ENCODE assay signal across 31 cellular contexts in genomic region chr21:44335266-44336059, GRCh38. TPM values are rescaled to one million over a fixed set of nuclear protein-coding genes. Genes with fewer than 3 reads are reported as not detected.
"Had no signal": no experiment of that assay in that cellular context is flagged by ENCODE, and none has a peak within 500 bp of the region (broad histone marks: within the 10 kb centered on the region; RNA-seq: fewer than 3 reads in every experiment).

No MANE protein-coding gene starts in this region.

- H3K27ac ChIP-seq: left ventricle myocardium inferior, pancreas, prostate gland, right lobe of liver, stomach, suprapubic skin, thoracic aorta, tibial artery, uterus had no signal

- H3K9me3 Mint-ChIP-seq: mesothelial cell of epicardium; naive B cell; natural killer cell; nephron progenitor cell; stimulated activated naive B cell treated with anti-CD40 and anti-IgM and Interleukin-4, amounts not matched to agents 10 μg/mL and 1 μg/mL and 100 μg/mL, for 72 hours; type B pancreatic cell had no signal

- H3K4me1 ChIP-seq: pancreas, prostate gland had no signal

- H3K36me3 ChIP-seq: pancreas, prostate gland, right lobe of liver, uterus had no signal

- ATAC-seq: natural killer cell; pancreas; right lobe of liver; stimulated activated naive B cell treated with anti-CD40 and anti-IgM and Interleukin-4, amounts not matched to agents 10 μg/mL and 1 μg/mL and 100 μg/mL, for 72 hours; stimulated activated naive CD8-positive, alpha-beta T cell treated with anti-CD3 and anti-CD28 coated beads, Interleukin-15, Interleukin-2, amounts not matched to agents 100 U/mL and 50 U/mL, for 24 hours had no signal

- H3K4me3 ChIP-seq: left ventricle myocardium inferior, lung, pancreas, prostate gland, right lobe of liver, smooth muscle cell, stomach, suprapubic skin, thoracic aorta, tibial artery, uterus had no signal

- FAIRE-seq: pancreas had no signal

- H3K27me3 Mint-ChIP-seq: naive B cell; stimulated activated naive B cell treated with anti-CD40 and anti-IgM and Interleukin-4, amounts not matched to agents 10 μg/mL and 1 μg/mL and 100 μg/mL, for 72 hours; type B pancreatic cell had no signal

- H3K9me3 ChIP-seq: left ventricle myocardium inferior, pancreas, prostate gland, right lobe of liver, stomach, suprapubic skin, thoracic aorta, tibial artery, uterus had no signal

- H3K4me2 ChIP-seq: smooth muscle cell had no signal

- DNase-seq: hypothalamus; islet precursor cell; left ventricle myocardium inferior; mesendoderm; naive B cell; natural killer cell; nephron progenitor cell; nucleus accumbens; posterior cingulate gyrus; retina; right lobe of liver; stimulated activated CD4-positive, alpha-beta T cell treated with anti-CD3 and anti-CD28 coated beads, Interleukin-1b, Interleukin-23, amount 100 ng/mL, for 48 hours; stimulated activated CD4-positive, alpha-beta T cell treated with anti-CD3 and anti-CD28 coated beads, Interleukin-2, amount 100 ng/mL, for 48 hours; stimulated activated CD4-positive, alpha-beta T cell treated with anti-CD3 and anti-CD28 coated beads, Interleukin-4, amount 100 ng/mL, for 4 hours; stimulated activated CD8-positive, alpha-beta memory T cell treated with anti-CD3 and anti-CD28 coated beads, Interleukin-4, amount 100 ng/mL, for 48 hours; stimulated activated naive B cell treated with anti-CD40 and anti-IgM and Interleukin-4, amounts not matched to agents 10 μg/mL and 1 μg/mL and 100 μg/mL, for 72 hours; stimulated activated naive CD8-positive, alpha-beta T cell treated with anti-CD3 and anti-CD28 coated beads, Interleukin-15, Interleukin-2, amounts not matched to agents 100 U/mL and 50 U/mL, for 24 hours; stomach; tibial artery; uterus had no signal

- H3K27ac Mint-ChIP-seq: mesothelial cell of epicardium; natural killer cell; nephron progenitor cell; stimulated activated naive B cell treated with anti-CD40 and anti-IgM and Interleukin-4, amounts not matched to agents 10 μg/mL and 1 μg/mL and 100 μg/mL, for 72 hours; type B pancreatic cell had no signal

- H3K36me3 Mint-ChIP-seq: naive B cell, natural killer cell had no signal

- H3K27me3 ChIP-seq: pancreas, right lobe of liver, stomach, suprapubic skin, tibial artery, uterus had no signal

- H3K4me3 Mint-ChIP-seq: mesothelial cell of epicardium; natural killer cell; nephron progenitor cell; stimulated activated naive B cell treated with anti-CD40 and anti-IgM and Interleukin-4, amounts not matched to agents 10 μg/mL and 1 μg/mL and 100 μg/mL, for 72 hours; type B pancreatic cell had no signal

RNA-seq across cellular contexts. Expression of gene TRPM2, which starts 18.0 kb away (rescaled TPM):
- polyA plus RNA-seq: smooth muscle cell had no signal

RNA-seq across cellular contexts. Expression of gene AIRE, which starts 49.8 kb away (rescaled TPM):
- total RNA-seq: left ventricle myocardium inferior, natural killer cell, osteoblast, pancreas, prostate gland, right lobe of liver, skeletal muscle tissue, suprapubic skin, thoracic aorta, ureter had no signal
- polyA plus RNA-seq: lung, stomach had no signal
